Comparison of ENCODE assay signal across 11 cellular contexts in the genomic region with DNA sequence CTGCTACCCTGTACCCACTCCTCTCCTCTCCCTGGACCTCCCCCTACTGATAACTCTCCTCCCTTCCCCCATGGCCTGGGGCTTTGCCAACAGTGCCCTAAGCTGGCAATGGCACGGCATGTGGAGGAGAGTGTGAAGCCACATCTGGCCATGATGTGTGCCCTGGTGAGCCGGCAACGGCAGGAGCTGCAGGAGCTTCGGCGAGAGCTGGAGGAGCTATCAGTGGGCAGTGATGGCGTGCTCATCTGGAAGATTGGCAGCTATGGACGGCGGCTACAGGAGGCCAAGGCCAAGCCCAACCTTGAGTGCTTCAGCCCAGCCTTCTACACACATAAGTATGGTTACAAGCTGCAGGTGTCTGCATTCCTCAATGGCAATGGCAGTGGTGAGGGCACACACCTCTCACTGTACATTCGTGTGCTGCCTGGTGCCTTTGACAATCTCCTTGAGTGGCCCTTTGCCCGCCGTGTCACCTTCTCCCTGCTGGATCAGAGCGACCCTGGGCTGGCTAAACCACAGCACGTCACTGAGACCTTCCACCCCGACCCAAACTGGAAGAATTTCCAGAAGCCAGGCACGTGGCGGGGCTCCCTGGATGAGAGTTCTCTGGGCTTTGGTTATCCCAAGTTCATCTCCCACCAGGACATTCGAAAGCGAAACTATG. TPM values are rescaled to one million over a fixed set of nuclear protein-coding genes. Genes with fewer than 3 reads are reported as not detected.
DNase-seq lines count a peak whose midpoint lies in the region; ATAC-seq and TF ChIP-seq lines count a peak whose summit lies in the region.
"Had no signal": no experiment of that assay in that cellular context is flagged by ENCODE, and none has a peak within 500 bp of the region (broad histone marks: within the 10 kb centered on the region; RNA-seq: fewer than 3 reads in every experiment).

No MANE protein-coding gene starts in this region.

- H3K36me3 ChIP-seq in adrenal gland (replicated peaks in 1 of 2), result peaks cover 0 to 25% of the 10 kb centered on the region in 2 donors
- peaks cover 22 to 26% of the 10 kb centered on the region in 2 donors for H3K36me3 ChIP-seq in thyroid gland

- H3K4me1 Mint-ChIP-seq in activated CD8-positive, alpha-beta memory T cell treated with anti-CD3 and anti-CD28 coated beads, Interleukin-2, amount 10 ng/mL, durations not matched to agents 7 days and 5 days, result peaks cover 37% of the 10 kb centered on the region
- H3K4me1 Mint-ChIP-seq in memory B cell, result peaks cover 23% of the 10 kb centered on the region

- no peak for TF ChIP-seq POLR2A in adrenal gland (IDR thresholded peaks at IDR 0.05)
- TF ChIP-seq POLR2A in thyroid gland (IDR thresholded peaks at IDR 0.05), result no peak

- H3K4me3 ChIP-seq in adrenal gland (no peak overlapping the region), thyroid gland (replicated peaks in 1 of 3) (no peak overlapping the region)

- H3K36me3 Mint-ChIP-seq in activated CD8-positive, alpha-beta memory T cell treated with anti-CD3 and anti-CD28 coated beads, Interleukin-2, amount 10 ng/mL, durations not matched to agents 7 days and 5 days, result peaks cover 5% of the 10 kb centered on the region
- H3K36me3 Mint-ChIP-seq in memory B cell, result peaks cover 7% of the 10 kb centered on the region

- no peak for ATAC-seq in activated CD8-positive, alpha-beta memory T cell treated with anti-CD3 and anti-CD28 coated beads, Interleukin-2, amount 10 ng/mL, durations not matched to agents 7 days and 5 days
- ATAC-seq in memory B cell (ENCODE audit: low read depth), result no peak
- ATAC-seq in GM21619 (IDR thresholded peaks at IDR 0.05; ENCODE audit: unreplicated experiment), result no peak
- no peak for ATAC-seq in HG02938 (IDR thresholded peaks at IDR 0.05; ENCODE audit: unreplicated experiment)

- no peak overlapping the region for H3K4me3 Mint-ChIP-seq in activated CD8-positive, alpha-beta memory T cell treated with anti-CD3 and anti-CD28 coated beads, Interleukin-2, amount 10 ng/mL, durations not matched to agents 7 days and 5 days
- H3K4me3 Mint-ChIP-seq in memory B cell, result no peak overlapping the region
- H3K4me3 Mint-ChIP-seq: dendritic cell treated with granulocyte-macrophage colony-stimulating factor and Interleukin-4, amounts not matched to agents 40 ng/mL and 50 ng/mL, for 4 days had no signal

- 46 to 62% (median 54%) methylated on average over 8 to 18 of the region's 18 CpGs for whole genome bisulfite sequencing in adrenal gland, 4 donors
- 50 to 58% methylated on average over 9 to 13 of the region's 18 CpGs for WGBS in thyroid gland, 2 donors

- no peaks in the 10 kb centered on the region for H3K9me3 Mint-ChIP-seq in activated CD8-positive, alpha-beta memory T cell treated with anti-CD3 and anti-CD28 coated beads, Interleukin-2, amount 10 ng/mL, durations not matched to agents 7 days and 5 days (ENCODE audit: low read depth)
- H3K9me3 Mint-ChIP-seq in memory B cell, result no peaks in the 10 kb centered on the region
- H3K9me3 Mint-ChIP-seq: dendritic cell treated with granulocyte-macrophage colony-stimulating factor and Interleukin-4, amounts not matched to agents 40 ng/mL and 50 ng/mL, for 4 days had no signal

- H3K4me1 ChIP-seq in adrenal gland (replicated peaks in 1 of 2) (peaks cover 37 to 49% of the 10 kb centered on the region in 2 donors), thyroid gland (peaks cover 37 to 50% of the 10 kb centered on the region in 2 donors)

- TF ChIP-seq CTCF in adrenal gland (IDR thresholded peaks at IDR 0.05) (no peak), thyroid gland (IDR thresholded peaks at IDR 0.05) (no peak)

- CTCF ChIA-PET in activated CD8-positive, alpha-beta memory T cell treated with anti-CD3 and anti-CD28 coated beads, Interleukin-2, amount 10 ng/mL, durations not matched to agents 7 days and 5 days (lab: Charles Lee), result interaction anchor here (0.8 to 16.9 kb wide), 16 partner anchors 9 to 204 kb away, joined by 3 to 591 read pairs (median 8); a partner anchor contains a TSS

- H3K27ac ChIP-seq in adrenal gland, result peak overlapping the region in 3 of 5 donors; percentile 4 to 98 (median 8)
- H3K27ac ChIP-seq in thyroid gland, result peak overlapping the region in 2 of 3 donors; percentile 34 to 99

- H3K27me3 Mint-ChIP-seq in activated CD8-positive, alpha-beta memory T cell treated with anti-CD3 and anti-CD28 coated beads, Interleukin-2, amount 10 ng/mL, durations not matched to agents 7 days and 5 days, result no peaks in the 10 kb centered on the region
- H3K27me3 Mint-ChIP-seq in memory B cell, result no peaks in the 10 kb centered on the region

- DNase-seq in activated CD8-positive, alpha-beta memory T cell treated with anti-CD3 and anti-CD28 coated beads, Interleukin-2, amount 10 ng/mL, durations not matched to agents 7 days and 5 days, result no peak
- DNase-seq in activated CD8-positive, alpha-beta memory T cell treated with anti-CD3 and anti-CD28 coated beads, Interleukin-2, amount 50 U/mL, for 4 hours, result no peak
- peak in 1 of 7 donors; percentile 28 for DNase-seq in adrenal gland
- DNase-seq in memory B cell (ENCODE audit: low spot score in 2 of 2), result no peak
- no peak for DNase-seq in thyroid gland
- DNase-seq in NCI-H1930 (lab: John Stamatoyannopoulos, UW), result no peak
- DNase-seq: NCI-H1436, SHP77 had no signal

- no peaks in the 10 kb centered on the region for H3K9me3 ChIP-seq in adrenal gland (replicated peaks in 1 of 3)
- no peaks in the 10 kb centered on the region for H3K9me3 ChIP-seq in thyroid gland

- H3K27me3 ChIP-seq in adrenal gland, result no peaks in the 10 kb centered on the region
- H3K27me3 ChIP-seq in thyroid gland, result no peaks in the 10 kb centered on the region

- intact Hi-C loops in adrenal gland (cut with DNase I) (no loop called here), thyroid gland (cut with DNase I) (loop anchor here (2.0 kb wide), 1 partner anchor 62 kb away; no protein-coding TSS in a partner anchor)

- peak overlapping the region; percentile 1 for H3K27ac Mint-ChIP-seq in activated CD8-positive, alpha-beta memory T cell treated with anti-CD3 and anti-CD28 coated beads, Interleukin-2, amount 10 ng/mL, durations not matched to agents 7 days and 5 days
- H3K27ac Mint-ChIP-seq in memory B cell, result peak overlapping the region; percentile 62
- H3K27ac Mint-ChIP-seq: dendritic cell treated with granulocyte-macrophage colony-stimulating factor and Interleukin-4, amounts not matched to agents 40 ng/mL and 50 ng/mL, for 4 days had no signal

RNA-seq across cellular contexts. Expression of a gene that starts 5.2 kb away (rescaled TPM):
- 100 to 1,000 TPM in 1 of 2 experiments, 10 to 100 TPM in 1; 60.1 to 107 TPM for total RNA-seq in activated CD8-positive, alpha-beta memory T cell treated with anti-CD3 and anti-CD28 coated beads, Interleukin-2, amount 10 ng/mL, durations not matched to agents 7 days and 5 days
- total RNA-seq in adrenal gland, result 10 to 100 TPM in 7 of 8 donors, 1 to 10 TPM in 1; 8.2 to 50.5 (median 26.5) TPM
- 10 to 100 TPM; 13.0 to 22.7 (median 17.9) TPM for polyA plus RNA-seq in adrenal gland
- 10 to 100 TPM; 33.3 to 64.3 (median 44.3) TPM for total RNA-seq in thyroid gland

RNA-seq across cellular contexts. Expression of a gene that starts 20.4 kb away (rescaled TPM):
- total RNA-seq in activated CD8-positive, alpha-beta memory T cell treated with anti-CD3 and anti-CD28 coated beads, Interleukin-2, amount 10 ng/mL, durations not matched to agents 7 days and 5 days, result 1 to 10 TPM; 3.6 to 5.1 TPM
- total RNA-seq in adrenal gland (10 to 100 TPM in 1 of 8 donors, 1 to 10 TPM in 6, under 1 TPM in 1; 0.54 to 11.9 (median 5.4) TPM), thyroid gland (10 to 100 TPM in 1 of 4 donors, 1 to 10 TPM in 3; 3.9 to 14.0 (median 8.1) TPM)
- polyA plus RNA-seq in adrenal gland, result 10 to 100 TPM in 1 of 3 donors, 1 to 10 TPM in 2; 6.0 to 10.8 (median 6.6) TPM

RNA-seq across cellular contexts. Expression of a gene that starts 23.0 kb away (rescaled TPM):
- 1 to 10 TPM; 3.2 to 5.6 TPM for total RNA-seq in activated CD8-positive, alpha-beta memory T cell treated with anti-CD3 and anti-CD28 coated beads, Interleukin-2, amount 10 ng/mL, durations not matched to agents 7 days and 5 days
- 10 to 100 TPM in 1 of 8 donors, 1 to 10 TPM in 6, under 1 TPM in 1; 0.52 to 12.6 (median 5.2) TPM for total RNA-seq in adrenal gland
- polyA plus RNA-seq in adrenal gland, result 10 to 100 TPM in 1 of 3 donors, 1 to 10 TPM in 2; 3.9 to 18.8 (median 6.8) TPM
- total RNA-seq in thyroid gland, result 10 to 100 TPM in 1 of 4 donors, 1 to 10 TPM in 3; 1.6 to 21.4 (median 5.1) TPM

RNA-seq across cellular contexts. Expression of a gene that starts 29.2 kb away (rescaled TPM):
- 1,000 to 10,000 TPM; 1,823 to 1,960 TPM for total RNA-seq in activated CD8-positive, alpha-beta memory T cell treated with anti-CD3 and anti-CD28 coated beads, Interleukin-2, amount 10 ng/mL, durations not matched to agents 7 days and 5 days
- 1,000 to 10,000 TPM in 4 of 8 donors, 100 to 1,000 TPM in 4; 135 to 1,266 (median 856) TPM for total RNA-seq in adrenal gland
- polyA plus RNA-seq in adrenal gland, result 100 to 1,000 TPM; 523 to 901 (median 672) TPM
- total RNA-seq in thyroid gland, result 100 to 1,000 TPM; 181 to 750 (median 443) TPM

RNA-seq across cellular contexts. Expression of a gene that starts 31.3 kb away (rescaled TPM):
- total RNA-seq in activated CD8-positive, alpha-beta memory T cell treated with anti-CD3 and anti-CD28 coated beads, Interleukin-2, amount 10 ng/mL, durations not matched to agents 7 days and 5 days, result 1 to 10 TPM; 5.6 to 8.3 TPM
- total RNA-seq in adrenal gland (100 to 1,000 TPM; 121 to 332 (median 151) TPM), thyroid gland (100 to 1,000 TPM; 136 to 186 (median 159) TPM)
- polyA plus RNA-seq in adrenal gland, result 100 to 1,000 TPM; 114 to 195 (median 139) TPM
